8 cellular contexts compared by ENCODE assay signal in the genomic region with DNA sequence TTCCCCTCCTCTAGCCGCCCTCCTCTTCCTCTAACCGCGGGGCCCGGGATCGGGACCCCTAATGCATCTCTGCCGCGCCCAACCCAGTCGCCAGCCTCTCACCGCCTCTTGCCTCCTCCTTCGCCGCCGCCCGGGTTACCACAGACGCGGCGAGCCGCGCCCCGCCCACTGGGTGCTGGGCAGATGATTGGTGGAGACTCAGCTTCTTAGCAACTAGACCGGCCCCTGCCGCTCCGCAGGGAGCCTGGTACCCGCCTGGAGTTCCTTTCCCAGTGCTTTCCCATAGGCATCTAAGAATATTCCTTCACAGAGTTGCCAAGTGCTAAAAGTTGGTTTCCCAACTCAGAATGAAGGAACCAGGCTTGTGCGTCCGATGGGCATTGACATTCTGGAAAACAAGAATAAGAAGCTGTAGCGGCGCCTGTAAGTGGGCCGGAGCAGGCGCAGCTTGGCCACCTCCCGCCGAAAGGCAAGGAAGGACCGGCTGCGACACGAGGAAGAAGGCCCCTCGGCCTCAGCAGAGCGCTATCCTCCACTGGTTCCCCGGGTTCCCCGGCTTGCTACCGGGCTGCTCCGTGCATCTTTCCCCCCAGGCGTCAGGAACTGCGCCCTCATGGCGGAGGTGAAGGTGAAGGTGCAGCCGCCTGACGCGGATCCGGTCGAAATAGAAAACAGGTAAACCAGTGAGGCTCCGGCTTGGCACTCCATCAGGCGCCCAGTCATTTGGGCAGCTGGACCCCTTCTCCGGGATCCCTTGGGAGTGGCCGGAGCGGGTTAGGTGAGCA. TPM values are rescaled to one million over a fixed set of nuclear protein-coding genes. Genes with fewer than 3 reads are reported as not detected.
A peak's percentile ranks its signal among the peaks of the same experiment; 100 is the strongest.
DNase-seq lines count a peak whose midpoint lies in the region; ATAC-seq and TF ChIP-seq lines count a peak whose summit lies in the region.

A gene (minus strand): TSS at position 137 of the 785 bp plus-strand sequence. CDS start 1,672 bp downstream, outside the sequence.
A gene with protein sequence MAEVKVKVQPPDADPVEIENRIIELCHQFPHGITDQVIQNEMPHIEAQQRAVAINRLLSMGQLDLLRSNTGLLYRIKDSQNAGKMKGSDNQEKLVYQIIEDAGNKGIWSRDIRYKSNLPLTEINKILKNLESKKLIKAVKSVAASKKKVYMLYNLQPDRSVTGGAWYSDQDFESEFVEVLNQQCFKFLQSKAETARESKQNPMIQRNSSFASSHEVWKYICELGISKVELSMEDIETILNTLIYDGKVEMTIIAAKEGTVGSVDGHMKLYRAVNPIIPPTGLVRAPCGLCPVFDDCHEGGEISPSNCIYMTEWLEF (plus strand): TSS at position 497 of the 785 bp plus-strand sequence. CDS start 117 bp downstream, at position 614.

- no peak within 1 kb of the TSS for H2BK12ac ChIP-seq in neuronal stem cell (ENCODE audit: low read length)

- DNase-seq in GM04504 (ENCODE audit: low read depth) (peak; percentile 90), HFFc6 (peak; percentile 95), NAMALWA (ENCODE audit: low spot score) (peak; percentile 95), SK-MEL-5 (ENCODE audit: low read depth, low spot score) (peak; percentile 97), neuronal stem cell (ENCODE audit: low spot score) (peak; percentile 96)
- DNase-seq in activated naive CD4-positive, alpha-beta T cell treated with anti-CD3 and anti-CD28 coated beads, Interleukin-2, amount 10 ng/mL, durations not matched to agents 7 days and 5 days, result peak; percentile 96

- peaks cover 25% of the 10 kb centered on the region for H3K4me1 Mint-ChIP-seq in HFFc6 (ENCODE audit: low read depth)
- H3K4me1 Mint-ChIP-seq in activated naive CD4-positive, alpha-beta T cell treated with anti-CD3 and anti-CD28 coated beads, Interleukin-2, amount 10 ng/mL, durations not matched to agents 7 days and 5 days, result peaks cover 36% of the 10 kb centered on the region

- ATAC-seq in gastroesophageal sphincter, result peak; percentile 100

- H3K27me3 Mint-ChIP-seq in HFFc6 (ENCODE audit: insufficient read depth), result no peaks in the 10 kb centered on the region; the same call in 1 of the 2 replicates
- peaks cover 5% of the 10 kb centered on the region for H3K27me3 Mint-ChIP-seq in activated naive CD4-positive, alpha-beta T cell treated with anti-CD3 and anti-CD28 coated beads, Interleukin-2, amount 10 ng/mL, durations not matched to agents 7 days and 5 days

- H3K4me2 ChIP-seq in neuronal stem cell (ENCODE audit: insufficient read depth, low read length, poor library complexity, severe bottlenecking), result peak within 1 kb of the TSS; percentile 75

- WGBS in gastroesophageal sphincter (ENCODE audit: low coverage in 1 of 2), 2 donors, result 2 to 3% methylated on average over 7 to 18 of the region's 53 CpGs
- WGBS in neuronal stem cell (ENCODE audit: extremely low coverage in 2 of 2, insufficient read length in 2 of 2, insufficient replicate concordance in 1 of 2), 2 donors, result no CpG with 5 or more reads among the region's 53 CpGs

- H2BK120ac ChIP-seq in neuronal stem cell (ENCODE audit: low read depth, low read length), result no peak within 1 kb of the TSS

- in situ Hi-C loops in SK-MEL-5 (cut with HindIII; ENCODE audit: low pct_unique_long_range_greater_than_20kb, low sequenced_read_pairs), result no loop called here

- peak within 1 kb of the TSS; percentile 91 for H3K18ac ChIP-seq in neuronal stem cell (ENCODE audit: low read length)

- no peak within 1 kb of the TSS for H3K4ac ChIP-seq in neuronal stem cell (ENCODE audit: low read length)

- TF ChIP-seq CTCF in HFFc6 (IDR thresholded peaks at IDR 0.05) (no peak; the same call in 1 of the 2 replicates), gastroesophageal sphincter (IDR thresholded peaks at IDR 0.05) (no peak)

- H3K27ac Mint-ChIP-seq in HFFc6, result peak within 1 kb of the TSS; percentile 99
- peak within 1 kb of the TSS; percentile 90 for H3K27ac Mint-ChIP-seq in activated naive CD4-positive, alpha-beta T cell treated with anti-CD3 and anti-CD28 coated beads, Interleukin-2, amount 10 ng/mL, durations not matched to agents 7 days and 5 days

- peak within 1 kb of the TSS; percentile 51 to 71 for H3K4me3 ChIP-seq in gastroesophageal sphincter
- H3K4me3 ChIP-seq in neuronal stem cell (ENCODE audit: low read length in 2 of 2), result peak within 1 kb of the TSS; percentile 89 to 93
- peak within 1 kb of the TSS; percentile 84 to 98 (median 96) for H3K4me3 ChIP-seq in subcutaneous abdominal adipose tissue (ENCODE audit: low read depth in 1 of 5, low read length in 5 of 5)

- H4K8ac ChIP-seq in neuronal stem cell (ENCODE audit: low read depth, low read length), result no peak within 1 kb of the TSS

- H2AK5ac ChIP-seq in neuronal stem cell (ENCODE audit: low read depth, low read length), result no peak within 1 kb of the TSS

- H2AFZ ChIP-seq in neuronal stem cell (ENCODE audit: low read length), result peak within 1 kb of the TSS; percentile 94

- TF ChIP-seq EP300 in gastroesophageal sphincter (IDR thresholded peaks at IDR 0.05), result no peak

- peaks cover 6% of the 10 kb centered on the region for H3K79me1 ChIP-seq in neuronal stem cell (ENCODE audit: low read depth, low read length)

- H3K14ac ChIP-seq in neuronal stem cell (ENCODE audit: low read length), result no peak within 1 kb of the TSS

- peak within 1 kb of the TSS; percentile 99 for H3K4me3 Mint-ChIP-seq in HFFc6
- H3K4me3 Mint-ChIP-seq in activated naive CD4-positive, alpha-beta T cell treated with anti-CD3 and anti-CD28 coated beads, Interleukin-2, amount 10 ng/mL, durations not matched to agents 7 days and 5 days, result peak within 1 kb of the TSS; percentile 94

- H3K27me3 ChIP-seq in gastroesophageal sphincter (no peaks in the 10 kb centered on the region), neuronal stem cell (ENCODE audit: control insufficient read depth in 3 of 3, insufficient read depth in 3 of 3, low read depth in 1 of 3, low read length in 3 of 3) (no peaks in the 10 kb centered on the region), subcutaneous abdominal adipose tissue (ENCODE audit: control insufficient read depth in 5 of 5, insufficient read depth in 4 of 5, low read length in 5 of 5) (no peaks in the 10 kb centered on the region)

- H3K9ac ChIP-seq in neuronal stem cell (ENCODE audit: low read depth, low read length, poor library complexity), result peak within 1 kb of the TSS; percentile 91
- peak within 1 kb of the TSS; percentile 90 to 96 (median 92) for H3K9ac ChIP-seq in subcutaneous abdominal adipose tissue (ENCODE audit: low read length in 5 of 5)

- H2BK15ac ChIP-seq in neuronal stem cell (ENCODE audit: low read length), result no peak within 1 kb of the TSS

- H3K36me3 Mint-ChIP-seq in HFFc6 (ENCODE audit: low read depth), result no peaks in the 10 kb centered on the region; the same call in 1 of the 2 replicates
- peaks cover 5% of the 10 kb centered on the region for H3K36me3 Mint-ChIP-seq in activated naive CD4-positive, alpha-beta T cell treated with anti-CD3 and anti-CD28 coated beads, Interleukin-2, amount 10 ng/mL, durations not matched to agents 7 days and 5 days

- no peak within 1 kb of the TSS for H2BK5ac ChIP-seq in neuronal stem cell (ENCODE audit: low read length)

- H3K27ac ChIP-seq in gastroesophageal sphincter (peak within 1 kb of the TSS; percentile 13 to 84 (median 82)), neuronal stem cell (replicated peaks; ENCODE audit: low read length) (peak within 1 kb of the TSS; percentile 69), subcutaneous abdominal adipose tissue (ENCODE audit: low read depth, low read length) (peak within 1 kb of the TSS; percentile 90)

- peak; percentile 11 to 41 for TF ChIP-seq POLR2A in gastroesophageal sphincter (IDR thresholded peaks at IDR 0.05)

- CTCF ChIA-PET in activated naive CD4-positive, alpha-beta T cell treated with anti-CD3 and anti-CD28 coated beads, Interleukin-2, amount 10 ng/mL, durations not matched to agents 7 days and 5 days (lab: Charles Lee), result interaction anchor here (1.3 kb wide), 1 partner anchor 30 kb away, joined by 3 read pairs; a partner anchor contains a TSS

- H3K36me3 ChIP-seq in gastroesophageal sphincter, result peaks cover 0 to 27% of the 10 kb centered on the region in 2 donors
- H3K36me3 ChIP-seq in neuronal stem cell (replicated peaks in 1 of 2; ENCODE audit: control insufficient read depth in 2 of 2, insufficient read depth in 2 of 2, low read length in 2 of 2), result peaks cover 4 to 33% of the 10 kb centered on the region in 2 donors
- peaks cover 3 to 28% (median 9%) of the 10 kb centered on the region in 5 donors for H3K36me3 ChIP-seq in subcutaneous abdominal adipose tissue (ENCODE audit: control insufficient read depth in 5 of 5, insufficient read depth in 5 of 5, low read length in 5 of 5)

- H3K9me3 Mint-ChIP-seq in HFFc6, result no peaks in the 10 kb centered on the region
- no peaks in the 10 kb centered on the region for H3K9me3 Mint-ChIP-seq in activated naive CD4-positive, alpha-beta T cell treated with anti-CD3 and anti-CD28 coated beads, Interleukin-2, amount 10 ng/mL, durations not matched to agents 7 days and 5 days

- peaks cover 0 to 28% (median 10%) of the 10 kb centered on the region in 3 donors for H3K4me1 ChIP-seq in gastroesophageal sphincter
- peaks cover 0 to 4% of the 10 kb centered on the region in 2 donors for H3K4me1 ChIP-seq in neuronal stem cell (ENCODE audit: control insufficient read depth in 2 of 2, insufficient read depth in 1 of 2, low read depth in 1 of 2, low read length in 2 of 2)
- H3K4me1 ChIP-seq in subcutaneous abdominal adipose tissue (ENCODE audit: control insufficient read depth in 5 of 5, insufficient read depth in 5 of 5, low read length in 5 of 5), result peaks cover 0 to 23% (median 21%) of the 10 kb centered on the region in 5 donors

- H3K23ac ChIP-seq in neuronal stem cell (ENCODE audit: low read depth, low read length, poor library complexity), result no peak within 1 kb of the TSS

- H4K91ac ChIP-seq in neuronal stem cell (ENCODE audit: low read depth, low read length, poor library complexity), result no peak within 1 kb of the TSS

- H3K9me3 ChIP-seq in gastroesophageal sphincter (no peaks in the 10 kb centered on the region), neuronal stem cell (replicated peaks in 1 of 2; ENCODE audit: control insufficient read depth in 2 of 2, insufficient read depth in 1 of 2, low read depth in 1 of 2, low read length in 2 of 2) (no peaks in the 10 kb centered on the region), subcutaneous abdominal adipose tissue (ENCODE audit: control insufficient read depth in 5 of 5, low read length in 5 of 5) (no peaks in the 10 kb centered on the region)

RNA-seq across cellular contexts. Expression of the first gene that starts in this region (rescaled TPM):
- total RNA-seq in HFFc6 (2021; fragmentation: NEBNext Ultra II Directional; extraction: Animal tissue kit (Norgen Biotek cat#: 25700)), result 1 to 10 TPM; 1.1 to 1.6 (median 1.5) TPM
- 2.7 and 4.6 TPM in 2 replicates for total RNA-seq in SK-MEL-5 (2014; rRNA removed; shearing (Covaris generic))
- polyA plus RNA-seq in SK-MEL-5 (2015; cell fraction: cytosol; rRNA removed), result 3.7 and 6.3 TPM in 2 replicates
- 9.5 and 12.8 TPM in 2 replicates for polyA plus RNA-seq in SK-MEL-5 (2015; cell fraction: nucleus; rRNA removed)
- total RNA-seq in gastroesophageal sphincter, result 1 to 10 TPM; 1.4 to 2.3 (median 2.0) TPM
- 5.6 TPM for polyA plus RNA-seq in neuronal stem cell (2013, experiment 1 of 2)
- polyA plus RNA-seq in neuronal stem cell (2013, experiment 2 of 2), result 5.5 TPM

RNA-seq across cellular contexts. Expression of the second gene that starts in this region (rescaled TPM):
- 10 to 100 TPM; 10.7 to 12.8 (median 12.0) TPM for total RNA-seq in HFFc6 (2021; fragmentation: NEBNext Ultra II Directional; extraction: Animal tissue kit (Norgen Biotek cat#: 25700))
- total RNA-seq in SK-MEL-5 (2014; rRNA removed; shearing (Covaris generic)), result 24.2 and 26.3 TPM in 2 replicates
- polyA plus RNA-seq in SK-MEL-5 (2015; cell fraction: cytosol; rRNA removed), result 13.1 and 20.0 TPM in 2 replicates
- 29.3 and 29.7 TPM in 2 replicates for polyA plus RNA-seq in SK-MEL-5 (2015; cell fraction: nucleus; rRNA removed)
- 10 to 100 TPM in 3 of 4 donors, 1 to 10 TPM in 1; 8.7 to 16.4 (median 13.1) TPM for total RNA-seq in gastroesophageal sphincter
- 11.3 TPM for polyA plus RNA-seq in neuronal stem cell (2013, experiment 1 of 2)
- polyA plus RNA-seq in neuronal stem cell (2013, experiment 2 of 2), result 11.5 TPM

Comparison
In these comparisons a context has a peak if more than half of its experiments do, and no peak if none do; other contexts are left out.
1. Peak in every context shown above with its lines: DNase-seq, ATAC-seq, H3K4me3 ChIP-seq and H3K27ac ChIP-seq.